ENCODE assay signal across 9 cellular contexts in the genomic region with DNA sequence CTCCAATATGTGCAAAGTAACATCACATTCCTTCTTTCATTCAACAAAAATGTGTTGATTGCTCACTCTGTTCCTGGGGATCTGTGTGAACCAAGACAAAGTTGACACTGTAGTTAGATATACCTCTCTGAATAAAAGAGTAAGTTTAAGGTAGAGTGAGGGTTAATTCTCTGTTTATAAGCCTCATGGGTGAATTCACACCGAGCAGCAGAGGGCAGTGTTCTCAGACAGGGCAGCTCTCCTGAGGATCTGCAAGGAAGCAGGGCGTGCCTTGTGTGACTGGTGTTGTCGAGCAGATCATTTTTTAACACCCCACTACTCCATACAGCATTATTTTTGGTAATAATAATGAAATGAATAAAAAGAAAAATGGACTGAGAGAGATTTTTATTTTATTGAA. TPM values are rescaled to one million over a fixed set of nuclear protein-coding genes. Genes with fewer than 3 reads are reported as not detected.
DNase-seq lines count a peak whose midpoint lies in the region; ATAC-seq and TF ChIP-seq lines count a peak whose summit lies in the region.
"Had no signal": no experiment of that assay in that cellular context is flagged by ENCODE, and none has a peak within 500 bp of the region (broad histone marks: within the 10 kb centered on the region; RNA-seq: fewer than 3 reads in every experiment).

No MANE protein-coding gene starts in this region.

- H3K36me3 Mint-ChIP-seq in activated naive CD4-positive, alpha-beta T cell treated with anti-CD3 and anti-CD28 coated beads, Interleukin-2, amount 50 U/mL, for 72 hours: peaks cover 0 to 6% of the 10 kb centered on the region in 2 donors

- H3K4me3 ChIP-seq in kidney epithelial cell (ENCODE audit: low read depth, low read length): no peak overlapping the region

- peaks cover 0 to 6% of the 10 kb centered on the region in 2 donors for H3K9me3 Mint-ChIP-seq in activated naive CD4-positive, alpha-beta T cell treated with anti-CD3 and anti-CD28 coated beads, Interleukin-2, amount 50 U/mL, for 72 hours
- H3K9me3 Mint-ChIP-seq: T-helper 1 cell treated with Interleukin-12 subunit alpha and Interleukin-12 subunit beta and Interleukin-4 antibody, amounts not matched to agents 30 μg/mL and 1 μg/mL, for 36 hours had no signal

- peak; percentile 57 for ATAC-seq in HG02763 (IDR thresholded peaks at IDR 0.05; ENCODE audit: unreplicated experiment)
- peak; percentile 48 to 79 for ATAC-seq in activated naive CD4-positive, alpha-beta T cell treated with anti-CD3 and anti-CD28 coated beads, Interleukin-2, amount 50 U/mL, for 72 hours

- H3K36me3 ChIP-seq in kidney epithelial cell (ENCODE audit: control insufficient read depth, insufficient read depth, low read length): no peaks in the 10 kb centered on the region

- H3K27ac Mint-ChIP-seq in activated naive CD4-positive, alpha-beta T cell treated with anti-CD3 and anti-CD28 coated beads, Interleukin-2, amount 50 U/mL, for 72 hours: no peak overlapping the region
- H3K27ac Mint-ChIP-seq: T-helper 1 cell treated with Interleukin-12 subunit alpha and Interleukin-12 subunit beta and Interleukin-4 antibody, amounts not matched to agents 30 μg/mL and 1 μg/mL, for 36 hours had no signal

- peak; percentile 49 for TF ChIP-seq CTCF in kidney epithelial cell (IDR thresholded peaks at IDR 0.05; ENCODE audit: insufficient read depth, low read length, poor library complexity, severe bottlenecking)

- DNase-seq in GDM1 (lab: John Stamatoyannopoulos, UW) (peak; percentile 47), NOMO-1 treated with DMSO at 0.1 percent for 48 hours (lab: John Stamatoyannopoulos, UW; ENCODE audit: unreplicated experiment) (peak; percentile 86), kidney epithelial cell (ENCODE audit: low read depth) (no peak), amniotic stem cell (lab: John Stamatoyannopoulos, UW) (no peak), hypothalamus (lab: John Stamatoyannopoulos, UW) (no peak), NCI-H345 (lab: John Stamatoyannopoulos, UW) (no peak)
- DNase-seq in activated naive CD4-positive, alpha-beta T cell treated with anti-CD3 and anti-CD28 coated beads, Interleukin-2, amount 50 U/mL, for 72 hours (ENCODE audit: low spot score in 2 of 2): peak in 1 of 2 donors; percentile 39

- H3K27me3 ChIP-seq in kidney epithelial cell (ENCODE audit: control insufficient read depth, insufficient read depth, low read length): no peaks in the 10 kb centered on the region

RNA-seq across cellular contexts. Expression of gene PAQR9, which starts 34.4 kb away (rescaled TPM):
- not detected for total RNA-seq in activated naive CD4-positive, alpha-beta T cell treated with anti-CD3 and anti-CD28 coated beads, Interleukin-2, amount 50 U/mL, for 72 hours
- 0.08 and 0.48 TPM in 2 replicates for total RNA-seq in kidney epithelial cell

RNA-seq across cellular contexts. Expression of gene PCOLCE2, which starts 40.2 kb away (rescaled TPM):
- not detected for total RNA-seq in activated naive CD4-positive, alpha-beta T cell treated with anti-CD3 and anti-CD28 coated beads, Interleukin-2, amount 50 U/mL, for 72 hours
- 1.7 and 3.4 TPM in 2 replicates for total RNA-seq in kidney epithelial cell

Comparison
In these comparisons a context has a peak if more than half of its experiments do, and no peak if none do; other contexts are left out.
1. DNase-seq: peak in GDM1 (single experiment) and NOMO-1 treated with DMSO at 0.1 percent for 48 hours (single experiment); none in kidney epithelial cell (single experiment), amniotic stem cell (single experiment), hypothalamus (0 of 51) and NCI-H345 (single experiment).